In the genomic region with DNA sequence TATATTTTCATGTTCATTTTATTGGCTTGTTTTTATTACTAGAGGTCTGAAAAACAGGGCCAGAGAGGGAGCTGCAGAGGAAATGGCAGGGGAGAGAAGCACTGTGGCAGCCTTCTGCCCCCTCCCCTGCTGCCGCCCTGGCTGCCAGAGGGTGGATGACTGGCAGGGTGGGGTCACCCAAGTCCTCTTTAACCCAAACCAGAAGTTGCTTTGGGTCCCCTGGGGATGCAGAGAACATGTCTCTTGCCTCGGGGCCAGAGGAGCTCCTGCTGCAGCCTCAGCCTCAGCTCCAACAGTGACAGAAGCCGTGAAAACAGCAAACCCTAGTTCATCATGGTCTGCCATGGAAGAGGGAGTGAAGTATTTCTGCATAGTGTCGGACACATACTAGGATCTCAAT, we compare ENCODE assay signal across 17 cellular contexts.
"Had no signal": no experiment of that assay in that cellular context is flagged by ENCODE, and none has a peak within 500 bp of the region (broad histone marks: within the 10 kb centered on the region; RNA-seq: fewer than 3 reads in every experiment).

No MANE protein-coding gene starts in this region.

- H3K27ac ChIP-seq: lower lobe of right lung, ovary, prostate gland, thoracic aorta, WERI-Rb-1 had no signal

- H3K36me3 ChIP-seq: lower lobe of right lung, ovary, prostate gland, thoracic aorta, WERI-Rb-1 had no signal

- H3K27me3 ChIP-seq: ovary had no signal

- H3K9me3 ChIP-seq: lower lobe of right lung, ovary, prostate gland, thoracic aorta had no signal

- H3K4me3 ChIP-seq: lower lobe of right lung, ovary, prostate gland, thoracic aorta had no signal

- H3K4me1 ChIP-seq: lower lobe of right lung, prostate gland had no signal

- DNase-seq: activated CD4-positive, alpha-beta T cell treated with anti-CD3 and anti-CD28 coated beads, Interleukin-2, amount 10 ng/mL, durations not matched to agents 7 days and 5 days; activated CD4-positive, CD25-positive, alpha-beta regulatory T cell treated with anti-CD3 and anti-CD28 coated beads, Interleukin-2, amount 50 U/mL, for 72 hours; activated CD8-positive, alpha-beta memory T cell treated with anti-CD3 and anti-CD28 coated beads, Interleukin-2, amount 10 ng/mL, durations not matched to agents 7 days and 5 days; activated CD8-positive, alpha-beta T cell treated with anti-CD3 and anti-CD28 coated beads for 36 hours; activated gamma-delta T cell; activated T-cell treated with anti-CD3 and anti-CD28 coated beads for 4 hours; cerebellar nuclear complex; cortex of kidney; lower lobe of right lung; naive thymus-derived CD8-positive, alpha-beta T cell; ovary; stimulated activated CD4-positive, alpha-beta T cell treated with anti-CD3 and anti-CD28 coated beads, Interleukin-4, amount 100 ng/mL, for 24 hours; stimulated activated naive CD4-positive, alpha-beta T cell treated with Interleukin-2 at 50 U/mL for 16 hours; T-cell; WERI-Rb-1 had no signal
